Comparison of ENCODE assay signal across 22 cellular contexts in genomic region chr20:10686356-10687169, GRCh38.
"Had no signal": no experiment of that assay in that cellular context is flagged by ENCODE, and none has a peak within 500 bp of the region (broad histone marks: within the 10 kb centered on the region; RNA-seq: fewer than 3 reads in every experiment).

No MANE protein-coding gene starts in this region.

- H3K27ac ChIP-seq: right lobe of liver had no signal

- H3K4me1 Mint-ChIP-seq: activated naive CD4-positive, alpha-beta T cell treated with anti-CD3 and anti-CD28 coated beads, Interleukin-2, amount 50 U/mL, for 24 hours; immature natural killer cell; naive thymus-derived CD8-positive, alpha-beta T cell had no signal

- H3K27me3 ChIP-seq: esophagus squamous epithelium, right lobe of liver had no signal

- H3K4me3 ChIP-seq: esophagus squamous epithelium, right lobe of liver had no signal

- H3K36me3 ChIP-seq: esophagus squamous epithelium, right lobe of liver had no signal

- H3K27ac Mint-ChIP-seq: activated naive CD4-positive, alpha-beta T cell treated with anti-CD3 and anti-CD28 coated beads, Interleukin-2, amount 50 U/mL, for 24 hours; immature natural killer cell; naive thymus-derived CD8-positive, alpha-beta T cell; stimulated activated naive CD8-positive, alpha-beta T cell treated with anti-CD3 and anti-CD28 coated beads, Interleukin-15, Interleukin-2, amounts not matched to agents 100 ng/mL and 50 ng/mL, for 24 hours had no signal

- ATAC-seq: activated CD4-positive, CD25-positive, alpha-beta regulatory T cell treated with anti-CD3 and anti-CD28 coated beads, Interleukin-2, amount 50 U/mL, for 24 hours; naive thymus-derived CD8-positive, alpha-beta T cell; right lobe of liver had no signal

- DNase-seq: activated CD4-positive, alpha-beta T cell treated with anti-CD3 and anti-CD28 coated beads, Interleukin-2, amount 50 U/mL, for 1 hour; activated CD8-positive, alpha-beta memory T cell treated with anti-CD3 and anti-CD28 coated beads for 24 hours; activated CD8-positive, alpha-beta memory T cell treated with anti-CD3 and anti-CD28 coated beads, Interleukin-2, amount 50 U/mL, for 48 hours; activated effector memory CD4-positive, alpha-beta T cell treated with Interleukin-2 at 50 U/mL for 16 hours; activated T-cell treated with anti-CD3 and anti-CD28 coated beads, Interleukin-2, amount 50 U/mL, for 48 hours; cerebellar nuclear complex; cortex of kidney; effector CD8-positive, alpha-beta T cell; esophagus squamous epithelium; immature natural killer cell; mesendoderm; naive thymus-derived CD8-positive, alpha-beta T cell; occipital lobe; right lobe of liver; small intestine; stimulated activated CD4-positive, alpha-beta T cell treated with anti-CD3 and anti-CD28 coated beads, Interleukin-15, amount 100 ng/mL, for 24 hours; stimulated activated CD4-positive, alpha-beta T cell treated with anti-CD3 and anti-CD28 coated beads, Interleukin-2, amount 100 ng/mL, for 48 hours; T1000; trophoblast cell had no signal

- H3K36me3 Mint-ChIP-seq: activated naive CD4-positive, alpha-beta T cell treated with anti-CD3 and anti-CD28 coated beads, Interleukin-2, amount 50 U/mL, for 24 hours; immature natural killer cell; naive thymus-derived CD8-positive, alpha-beta T cell had no signal

- H3K4me1 ChIP-seq: right lobe of liver had no signal

- H3K9me3 Mint-ChIP-seq: activated naive CD4-positive, alpha-beta T cell treated with anti-CD3 and anti-CD28 coated beads, Interleukin-2, amount 50 U/mL, for 24 hours; naive thymus-derived CD8-positive, alpha-beta T cell; stimulated activated naive CD8-positive, alpha-beta T cell treated with anti-CD3 and anti-CD28 coated beads, Interleukin-15, Interleukin-2, amounts not matched to agents 100 ng/mL and 50 ng/mL, for 24 hours had no signal

- H3K9me3 ChIP-seq: esophagus squamous epithelium, right lobe of liver had no signal

- H3K4me3 Mint-ChIP-seq: activated naive CD4-positive, alpha-beta T cell treated with anti-CD3 and anti-CD28 coated beads, Interleukin-2, amount 50 U/mL, for 24 hours; immature natural killer cell; naive thymus-derived CD8-positive, alpha-beta T cell; stimulated activated naive CD8-positive, alpha-beta T cell treated with anti-CD3 and anti-CD28 coated beads, Interleukin-15, Interleukin-2, amounts not matched to agents 100 ng/mL and 50 ng/mL, for 24 hours had no signal
